ENCODE assay signal across 8 cellular contexts in genomic region chr7:6706666-6707407, GRCh38. TPM values are rescaled to one million over a fixed set of nuclear protein-coding genes. Genes with fewer than 3 reads are reported as not detected.
DNase-seq lines count a peak whose midpoint lies in the region; ATAC-seq, FAIRE-seq and TF ChIP-seq lines count a peak whose summit lies in the region.

TSS of gene ZNF12 (minus strand) at chr7:6706947. CDS start at chr7:6705173, 1,774 bp downstream.

- H3K27ac ChIP-seq in cardiac muscle cell: peak within 1 kb of the TSS; percentile 100
- peak within 1 kb of the TSS; percentile 55 for H3K27ac ChIP-seq in parathyroid adenoma
- H3K27ac ChIP-seq in tibial artery: peak within 1 kb of the TSS; percentile 86 to 87

- H3K9me3 Mint-ChIP-seq in activated naive CD8-positive, alpha-beta T cell treated with anti-CD3 and anti-CD28 coated beads, Interleukin-2, amount 50 U/mL, for 24 hours: peaks cover 27% of the 10 kb centered on the region

- peak; percentile 90 for DNase-seq in GM12892 (ENCODE audit: insufficient read length)
- peak; percentile 89 for DNase-seq in NCI-H1436 (lab: John Stamatoyannopoulos, UW)
- peak; percentile 97 for DNase-seq in SW480 (ENCODE audit: low spot score)
- DNase-seq in activated naive CD8-positive, alpha-beta T cell treated with anti-CD3 and anti-CD28 coated beads, Interleukin-2, amount 50 U/mL, for 24 hours: peak; percentile 99
- DNase-seq in cardiac muscle cell (ENCODE audit: low read depth in 1 of 2, low spot score in 1 of 2): peak; percentile 96 to 97
- DNase-seq in tibial artery: peak; percentile 95 to 98

- H3K27ac Mint-ChIP-seq in activated naive CD8-positive, alpha-beta T cell treated with anti-CD3 and anti-CD28 coated beads, Interleukin-2, amount 50 U/mL, for 24 hours: peak within 1 kb of the TSS; percentile 94

- intact Hi-C loops in tibial artery (cut with DNase I; ENCODE audit: low total_unique reads): no loop called here

- peaks cover 39% of the 10 kb centered on the region for H3K79me2 ChIP-seq in parathyroid adenoma

- no peaks in the 10 kb centered on the region for H3K27me3 Mint-ChIP-seq in activated naive CD8-positive, alpha-beta T cell treated with anti-CD3 and anti-CD28 coated beads, Interleukin-2, amount 50 U/mL, for 24 hours

- peaks cover 41% of the 10 kb centered on the region for H3K4me1 Mint-ChIP-seq in activated naive CD8-positive, alpha-beta T cell treated with anti-CD3 and anti-CD28 coated beads, Interleukin-2, amount 50 U/mL, for 24 hours

- H3K4me3 ChIP-seq in cardiac muscle cell (peak within 1 kb of the TSS; percentile 93), parathyroid adenoma (ENCODE audit: low read depth, low read length) (peak within 1 kb of the TSS; percentile 84), tibial artery (peak within 1 kb of the TSS; percentile 64 to 98)

- H3K4me2 ChIP-seq in parathyroid adenoma (ENCODE audit: low read length): peak within 1 kb of the TSS; percentile 86

- H2AFZ ChIP-seq in parathyroid adenoma: peak within 1 kb of the TSS; percentile 97

- H3K27me3 ChIP-seq in cardiac muscle cell (no peaks in the 10 kb centered on the region), parathyroid adenoma (ENCODE audit: control insufficient read depth, insufficient read depth, low read length) (no peaks in the 10 kb centered on the region), tibial artery (no peaks in the 10 kb centered on the region)

- TF ChIP-seq POLR2A in GM12892 (IDR thresholded peaks at IDR 0.05; ENCODE audit: low read depth, low read length): peak; percentile 77; the same call in 1 of the 2 replicates

- peak; percentile 94 for FAIRE-seq in GM12892 (lab: Jason Lieb, UNC)

- H3K9me3 ChIP-seq in cardiac muscle cell (ENCODE audit: low read depth) (no peaks in the 10 kb centered on the region), parathyroid adenoma (ENCODE audit: control insufficient read depth, low read length) (no peaks in the 10 kb centered on the region), tibial artery (no peaks in the 10 kb centered on the region)

- peak within 1 kb of the TSS; percentile 71 for H3K9ac ChIP-seq in parathyroid adenoma

- ATAC-seq in HG02840 (IDR thresholded peaks at IDR 0.05; ENCODE audit: low FRiP score, unreplicated experiment): peak; percentile 95
- peak; percentile 92 for ATAC-seq in activated naive CD8-positive, alpha-beta T cell treated with anti-CD3 and anti-CD28 coated beads, Interleukin-2, amount 50 U/mL, for 24 hours

- no peak for TF ChIP-seq CTCF in cardiac muscle cell (IDR thresholded peaks at IDR 0.05; ENCODE audit: low read depth, low read length)
- TF ChIP-seq CTCF in parathyroid adenoma (IDR thresholded peaks at IDR 0.05): no peak
- no peak for TF ChIP-seq CTCF in tibial artery (IDR thresholded peaks at IDR 0.05)

- H3K36me3 Mint-ChIP-seq in activated naive CD8-positive, alpha-beta T cell treated with anti-CD3 and anti-CD28 coated beads, Interleukin-2, amount 50 U/mL, for 24 hours (ENCODE audit: low read depth): peaks cover 37% of the 10 kb centered on the region

- peak within 1 kb of the TSS; percentile 90 for H3K4me3 Mint-ChIP-seq in activated naive CD8-positive, alpha-beta T cell treated with anti-CD3 and anti-CD28 coated beads, Interleukin-2, amount 50 U/mL, for 24 hours

- H3K4me1 ChIP-seq in cardiac muscle cell (ENCODE audit: low read depth) (peaks cover 14% of the 10 kb centered on the region), parathyroid adenoma (peaks cover 23% of the 10 kb centered on the region), tibial artery (peaks cover 0 to 39% (median 27%) of the 10 kb centered on the region in 4 donors)

- H3K36me3 ChIP-seq in cardiac muscle cell (peaks cover 16% of the 10 kb centered on the region), parathyroid adenoma (ENCODE audit: control insufficient read depth, insufficient read depth, low read length) (no peaks in the 10 kb centered on the region), tibial artery (peaks cover 17 to 26% (median 18%) of the 10 kb centered on the region in 3 donors)

RNA-seq across cellular contexts. Expression of gene ZNF12, which starts in this region (rescaled TPM):
- 14.6 TPM for polyA plus RNA-seq in GM12892 (2012; ENCODE audit: missing spikeins)
- 24.1 and 31.6 TPM in 2 replicates for total RNA-seq in cardiac muscle cell
- polyA plus RNA-seq in cardiac muscle cell: 16.8 and 31.5 TPM in 2 replicates

Comparison
In these comparisons a context has a peak if more than half of its experiments do, and no peak if none do; other contexts are left out.
1. Peak in every context shown above with its lines: DNase-seq, ATAC-seq, H3K4me3 ChIP-seq and H3K27ac ChIP-seq.